Comparison of ENCODE assay signal across 3 cellular contexts in the genomic region with DNA sequence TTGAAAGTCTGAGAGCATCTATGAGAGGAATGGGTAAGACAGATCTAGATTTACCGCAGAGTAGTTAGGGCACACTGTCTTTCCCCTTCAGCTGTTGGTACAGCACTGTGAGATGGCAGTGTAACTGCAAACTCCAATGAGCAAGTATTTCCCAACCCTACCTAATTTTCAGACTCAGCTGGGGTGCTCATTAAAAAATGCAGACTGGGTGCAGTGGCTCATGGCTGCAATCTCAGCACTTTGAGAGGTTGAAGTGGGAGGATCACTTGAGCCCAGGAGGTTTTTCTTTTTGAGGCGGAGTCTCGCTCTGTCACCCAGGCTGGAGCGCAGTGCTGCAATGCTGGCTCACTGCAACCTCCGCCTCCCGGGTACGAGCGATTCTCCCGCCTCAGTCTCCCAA.
A peak's percentile ranks its signal among the peaks of the same experiment; 100 is the strongest.
TF ChIP-seq lines count a peak whose summit lies in the region.

No MANE protein-coding gene starts in this region.

TF ChIP-seq in A549, 52 proteins besides CTCF, POLR2A, EP300 and RAD21:
- TF ChIP-seq SREBF2 (IDR thresholded peaks at IDR 0.05) (no peak), HOXA7 (CRISPR knock-in tag; IDR thresholded peaks at IDR 0.05) (no peak), EHF (CRISPR knock-in tag; IDR thresholded peaks at IDR 0.05) (no peak), ZNF302 (CRISPR knock-in tag; IDR thresholded peaks at IDR 0.05) (no peak), RNF2 (IDR thresholded peaks at IDR 0.05; ENCODE audit: borderline replicate concordance, low read depth) (no peak), NR3C1 (IDR thresholded peaks at IDR 0.05) (no peak), NPAS2 (CRISPR knock-in tag; IDR thresholded peaks at IDR 0.05; ENCODE audit: borderline replicate concordance) (no peak), HOXB5 (CRISPR knock-in tag; IDR thresholded peaks at IDR 0.05) (no peak), RFX5 (IDR thresholded peaks at IDR 0.05) (no peak), HDAC2 (IDR thresholded peaks at IDR 0.05) (no peak), BHLHE40 (IDR thresholded peaks at IDR 0.05; ENCODE audit: low read depth, low read length) (no peak), TP53 (CRISPR knock-in tag; IDR thresholded peaks at IDR 0.05) (no peak), HOXB13 (CRISPR knock-in tag; IDR thresholded peaks at IDR 0.05; ENCODE audit: low read depth) (no peak), RCOR1 (IDR thresholded peaks at IDR 0.05; ENCODE audit: low read depth, low read length) (no peak), FOSB (CRISPR knock-in tag; IDR thresholded peaks at IDR 0.05) (no peak)
- TF ChIP-seq, protein P1, sequence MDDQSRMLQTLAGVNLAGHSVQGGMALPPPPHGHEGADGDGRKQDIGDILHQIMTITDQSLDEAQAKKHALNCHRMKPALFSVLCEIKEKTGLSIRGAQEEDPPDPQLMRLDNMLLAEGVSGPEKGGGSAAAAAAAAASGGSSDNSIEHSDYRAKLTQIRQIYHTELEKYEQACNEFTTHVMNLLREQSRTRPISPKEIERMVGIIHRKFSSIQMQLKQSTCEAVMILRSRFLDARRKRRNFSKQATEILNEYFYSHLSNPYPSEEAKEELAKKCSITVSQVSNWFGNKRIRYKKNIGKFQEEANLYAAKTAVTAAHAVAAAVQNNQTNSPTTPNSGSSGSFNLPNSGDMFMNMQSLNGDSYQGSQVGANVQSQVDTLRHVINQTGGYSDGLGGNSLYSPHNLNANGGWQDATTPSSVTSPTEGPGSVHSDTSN (IDR thresholded peaks at IDR 0.05): no peak
- TF ChIP-seq, protein P2, sequence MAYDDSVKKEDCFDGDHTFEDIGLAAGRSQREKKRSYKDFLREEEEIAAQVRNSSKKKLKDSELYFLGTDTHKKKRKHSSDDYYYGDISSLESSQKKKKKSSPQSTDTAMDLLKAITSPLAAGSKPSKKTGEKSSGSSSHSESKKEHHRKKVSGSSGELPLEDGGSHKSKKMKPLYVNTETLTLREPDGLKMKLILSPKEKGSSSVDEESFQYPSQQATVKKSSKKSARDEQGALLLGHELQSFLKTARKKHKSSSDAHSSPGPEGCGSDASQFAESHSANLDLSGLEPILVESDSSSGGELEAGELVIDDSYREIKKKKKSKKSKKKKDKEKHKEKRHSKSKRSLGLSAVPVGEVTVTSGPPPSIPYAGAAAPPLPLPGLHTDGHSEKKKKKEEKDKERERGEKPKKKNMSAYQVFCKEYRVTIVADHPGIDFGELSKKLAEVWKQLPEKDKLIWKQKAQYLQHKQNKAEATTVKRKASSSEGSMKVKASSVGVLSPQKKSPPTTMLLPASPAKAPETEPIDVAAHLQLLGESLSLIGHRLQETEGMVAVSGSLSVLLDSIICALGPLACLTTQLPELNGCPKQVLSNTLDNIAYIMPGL (CRISPR knock-in tag; IDR thresholded peaks at IDR 0.05; ENCODE audit: borderline replicate concordance): no peak
- TF ChIP-seq, protein P3, sequence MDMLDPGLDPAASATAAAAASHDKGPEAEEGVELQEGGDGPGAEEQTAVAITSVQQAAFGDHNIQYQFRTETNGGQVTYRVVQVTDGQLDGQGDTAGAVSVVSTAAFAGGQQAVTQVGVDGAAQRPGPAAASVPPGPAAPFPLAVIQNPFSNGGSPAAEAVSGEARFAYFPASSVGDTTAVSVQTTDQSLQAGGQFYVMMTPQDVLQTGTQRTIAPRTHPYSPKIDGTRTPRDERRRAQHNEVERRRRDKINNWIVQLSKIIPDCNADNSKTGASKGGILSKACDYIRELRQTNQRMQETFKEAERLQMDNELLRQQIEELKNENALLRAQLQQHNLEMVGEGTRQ (IDR thresholded peaks at IDR 0.05): no peak
TF ChIP-seq in A549: peak in this region for 0.

TF ChIP-seq in HCT116, 20 proteins besides CTCF, POLR2A, EP300 and RAD21:
- TF ChIP-seq POLR2AphosphoS5 (IDR thresholded peaks at IDR 0.05; ENCODE audit: low read depth, low read length) (peak; percentile 14; the same call in 1 of the 2 replicates), FOSL1 (IDR thresholded peaks at IDR 0.05; ENCODE audit: low read depth) (no peak)

TF ChIP-seq in K562, 482 proteins besides CTCF, POLR2A, EP300 and RAD21:
- TF ChIP-seq PHF21A (IDR thresholded peaks at IDR 0.05; ENCODE audit: borderline replicate concordance, low read depth) (no peak), ZNF76 (CRISPR knock-in tag; IDR thresholded peaks at IDR 0.05; ENCODE audit: borderline replicate concordance) (no peak), ZNF583 (CRISPR knock-in tag; IDR thresholded peaks at IDR 0.05) (no peak), POLR2G (IDR thresholded peaks at IDR 0.05; ENCODE audit: low read depth, low read length) (peak; percentile 42; the same call in 1 of the 2 replicates), TCF7 (IDR thresholded peaks at IDR 0.05; ENCODE audit: borderline replicate concordance) (no peak), SUPT5H (IDR thresholded peaks at IDR 0.05) (peak; percentile 3; the same call in 1 of the 2 replicates), KDM1A (IDR thresholded peaks at IDR 0.05) (0 out of 4 replicates have a peak, but pooled peaks of 1 of the 2 experiments have one; percentile 8), CCAR2 (IDR thresholded peaks at IDR 0.05; ENCODE audit: low read depth, low read length) (no peak), RHOXF2B (CRISPR knock-in tag; conservative IDR thresholded peaks at IDR 0.05) (no peak), ZNF140 (CRISPR knock-in tag; IDR thresholded peaks at IDR 0.05) (no peak), FOXJ2 (tag; IDR thresholded peaks at IDR 0.05) (no peak), NCOR1 (IDR thresholded peaks at IDR 0.05) (no peak), ETV6 (IDR thresholded peaks at IDR 0.05; ENCODE audit: borderline replicate concordance in 1 of 2, low read depth in 2 of 2, low read length in 1 of 2) (no peak), ETV6 (CRISPR knock-in tag; IDR thresholded peaks at IDR 0.05; ENCODE audit: borderline replicate concordance) (no peak), HNRNPL (IDR thresholded peaks at IDR 0.05; ENCODE audit: low read depth, low read length) (no peak)
- TF ChIP-seq, protein P4, sequence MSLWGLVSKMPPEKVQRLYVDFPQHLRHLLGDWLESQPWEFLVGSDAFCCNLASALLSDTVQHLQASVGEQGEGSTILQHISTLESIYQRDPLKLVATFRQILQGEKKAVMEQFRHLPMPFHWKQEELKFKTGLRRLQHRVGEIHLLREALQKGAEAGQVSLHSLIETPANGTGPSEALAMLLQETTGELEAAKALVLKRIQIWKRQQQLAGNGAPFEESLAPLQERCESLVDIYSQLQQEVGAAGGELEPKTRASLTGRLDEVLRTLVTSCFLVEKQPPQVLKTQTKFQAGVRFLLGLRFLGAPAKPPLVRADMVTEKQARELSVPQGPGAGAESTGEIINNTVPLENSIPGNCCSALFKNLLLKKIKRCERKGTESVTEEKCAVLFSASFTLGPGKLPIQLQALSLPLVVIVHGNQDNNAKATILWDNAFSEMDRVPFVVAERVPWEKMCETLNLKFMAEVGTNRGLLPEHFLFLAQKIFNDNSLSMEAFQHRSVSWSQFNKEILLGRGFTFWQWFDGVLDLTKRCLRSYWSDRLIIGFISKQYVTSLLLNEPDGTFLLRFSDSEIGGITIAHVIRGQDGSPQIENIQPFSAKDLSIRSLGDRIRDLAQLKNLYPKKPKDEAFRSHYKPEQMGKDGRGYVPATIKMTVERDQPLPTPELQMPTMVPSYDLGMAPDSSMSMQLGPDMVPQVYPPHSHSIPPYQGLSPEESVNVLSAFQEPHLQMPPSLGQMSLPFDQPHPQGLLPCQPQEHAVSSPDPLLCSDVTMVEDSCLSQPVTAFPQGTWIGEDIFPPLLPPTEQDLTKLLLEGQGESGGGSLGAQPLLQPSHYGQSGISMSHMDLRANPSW (CRISPR knock-in tag; IDR thresholded peaks at IDR 0.05): no peak
- TF ChIP-seq, protein P5, sequence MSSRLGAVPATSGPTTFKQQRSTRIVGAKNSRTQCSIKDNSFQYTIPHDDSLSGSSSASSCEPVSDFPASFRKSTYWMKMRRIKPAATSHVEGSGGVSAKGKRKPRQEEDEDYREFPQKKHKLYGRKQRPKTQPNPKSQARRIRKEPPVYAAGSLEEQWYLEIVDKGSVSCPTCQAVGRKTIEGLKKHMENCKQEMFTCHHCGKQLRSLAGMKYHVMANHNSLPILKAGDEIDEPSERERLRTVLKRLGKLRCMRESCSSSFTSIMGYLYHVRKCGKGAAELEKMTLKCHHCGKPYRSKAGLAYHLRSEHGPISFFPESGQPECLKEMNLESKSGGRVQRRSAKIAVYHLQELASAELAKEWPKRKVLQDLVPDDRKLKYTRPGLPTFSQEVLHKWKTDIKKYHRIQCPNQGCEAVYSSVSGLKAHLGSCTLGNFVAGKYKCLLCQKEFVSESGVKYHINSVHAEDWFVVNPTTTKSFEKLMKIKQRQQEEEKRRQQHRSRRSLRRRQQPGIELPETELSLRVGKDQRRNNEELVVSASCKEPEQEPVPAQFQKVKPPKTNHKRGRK (tag; IDR thresholded peaks at IDR 0.05): no peak
- TF ChIP-seq, protein P6, sequence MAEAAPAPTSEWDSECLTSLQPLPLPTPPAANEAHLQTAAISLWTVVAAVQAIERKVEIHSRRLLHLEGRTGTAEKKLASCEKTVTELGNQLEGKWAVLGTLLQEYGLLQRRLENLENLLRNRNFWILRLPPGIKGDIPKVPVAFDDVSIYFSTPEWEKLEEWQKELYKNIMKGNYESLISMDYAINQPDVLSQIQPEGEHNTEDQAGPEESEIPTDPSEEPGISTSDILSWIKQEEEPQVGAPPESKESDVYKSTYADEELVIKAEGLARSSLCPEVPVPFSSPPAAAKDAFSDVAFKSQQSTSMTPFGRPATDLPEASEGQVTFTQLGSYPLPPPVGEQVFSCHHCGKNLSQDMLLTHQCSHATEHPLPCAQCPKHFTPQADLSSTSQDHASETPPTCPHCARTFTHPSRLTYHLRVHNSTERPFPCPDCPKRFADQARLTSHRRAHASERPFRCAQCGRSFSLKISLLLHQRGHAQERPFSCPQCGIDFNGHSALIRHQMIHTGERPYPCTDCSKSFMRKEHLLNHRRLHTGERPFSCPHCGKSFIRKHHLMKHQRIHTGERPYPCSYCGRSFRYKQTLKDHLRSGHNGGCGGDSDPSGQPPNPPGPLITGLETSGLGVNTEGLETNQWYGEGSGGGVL (CRISPR knock-in tag; IDR thresholded peaks at IDR 0.05): no peak
- TF ChIP-seq, protein P7, sequence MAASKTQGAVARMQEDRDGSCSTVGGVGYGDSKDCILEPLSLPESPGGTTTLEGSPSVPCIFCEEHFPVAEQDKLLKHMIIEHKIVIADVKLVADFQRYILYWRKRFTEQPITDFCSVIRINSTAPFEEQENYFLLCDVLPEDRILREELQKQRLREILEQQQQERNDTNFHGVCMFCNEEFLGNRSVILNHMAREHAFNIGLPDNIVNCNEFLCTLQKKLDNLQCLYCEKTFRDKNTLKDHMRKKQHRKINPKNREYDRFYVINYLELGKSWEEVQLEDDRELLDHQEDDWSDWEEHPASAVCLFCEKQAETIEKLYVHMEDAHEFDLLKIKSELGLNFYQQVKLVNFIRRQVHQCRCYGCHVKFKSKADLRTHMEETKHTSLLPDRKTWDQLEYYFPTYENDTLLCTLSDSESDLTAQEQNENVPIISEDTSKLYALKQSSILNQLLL (CRISPR knock-in tag; IDR thresholded peaks at IDR 0.05; ENCODE audit: borderline replicate concordance): no peak
